8 cellular contexts compared by ENCODE assay signal in genomic region chr18:5237083-5237722, GRCh38. TPM values are rescaled to one million over a fixed set of nuclear protein-coding genes. Genes with fewer than 3 reads are reported as not detected.
A peak's percentile ranks its signal among the peaks of the same experiment; 100 is the strongest.
DNase-seq lines count a peak whose midpoint lies in the region; ATAC-seq and TF ChIP-seq lines count a peak whose summit lies in the region.

No MANE protein-coding gene starts in this region.

- DNase-seq in NCI-H2171 (lab: John Stamatoyannopoulos, UW) = peak; percentile 67
- no peak for DNase-seq in NCI-H2171 treated with DMSO at 0.1 percent for 48 hours (lab: John Stamatoyannopoulos, UW)
- no peak for DNase-seq in Jurkat, Clone E6-1 (ENCODE audit: low read depth, low spot score)
- DNase-seq in activated T-cell treated with anti-CD3 and anti-CD28 coated beads, Interleukin-2, amount 50 U/mL, for 24 hours = no peak
- peak; percentile 38 for DNase-seq in Right ventricle myocardium superior
- no peak for DNase-seq in progenitor cell of endocrine pancreas (ENCODE audit: low spot score, unreplicated experiment)
- DNase-seq in kidney tubule cell (ENCODE audit: low spot score) = no peak

- ATAC-seq in GM21619 (IDR thresholded peaks at IDR 0.05; ENCODE audit: unreplicated experiment) (peak; percentile 32), Right ventricle myocardium superior (ENCODE audit: poor library complexity) (peak; percentile 73)

- no peaks in the 10 kb centered on the region for H3K9me3 Mint-ChIP-seq in activated T-cell treated with anti-CD3 and anti-CD28 coated beads, Interleukin-2, amount 50 U/mL, for 24 hours
- H3K9me3 Mint-ChIP-seq in progenitor cell of endocrine pancreas (ENCODE audit: low read depth) = peaks cover 2% of the 10 kb centered on the region

- H3K4me3 ChIP-seq in Jurkat, Clone E6-1 (ENCODE audit: low read length) = peak overlapping the region; percentile 34

- H3K27ac Mint-ChIP-seq in activated T-cell treated with anti-CD3 and anti-CD28 coated beads, Interleukin-2, amount 50 U/mL, for 24 hours = peak overlapping the region; percentile 99
- H3K27ac Mint-ChIP-seq in progenitor cell of endocrine pancreas = peak overlapping the region; percentile 99

- peak overlapping the region; percentile 92 for H3K4me3 Mint-ChIP-seq in activated T-cell treated with anti-CD3 and anti-CD28 coated beads, Interleukin-2, amount 50 U/mL, for 24 hours
- peak overlapping the region; percentile 96 for H3K4me3 Mint-ChIP-seq in progenitor cell of endocrine pancreas (ENCODE audit: low read depth)

- intact Hi-C loops in Right ventricle myocardium superior (cut with DNase I) = loop anchor here (5.0 kb wide), 1 partner anchor 60 kb away; the partner anchor contains the start of gene ZBTB14

- H3K36me3 Mint-ChIP-seq in activated T-cell treated with anti-CD3 and anti-CD28 coated beads, Interleukin-2, amount 50 U/mL, for 24 hours (ENCODE audit: low read depth) = peaks cover 48% of the 10 kb centered on the region
- peaks cover 6% of the 10 kb centered on the region for H3K36me3 Mint-ChIP-seq in progenitor cell of endocrine pancreas (ENCODE audit: insufficient read depth)

- H3K27me3 Mint-ChIP-seq in activated T-cell treated with anti-CD3 and anti-CD28 coated beads, Interleukin-2, amount 50 U/mL, for 24 hours = peaks cover 6% of the 10 kb centered on the region
- H3K27me3 Mint-ChIP-seq in progenitor cell of endocrine pancreas = no peaks in the 10 kb centered on the region

- peaks cover 52% of the 10 kb centered on the region for H3K4me1 Mint-ChIP-seq in activated T-cell treated with anti-CD3 and anti-CD28 coated beads, Interleukin-2, amount 50 U/mL, for 24 hours (ENCODE audit: low read depth)
- H3K4me1 Mint-ChIP-seq in progenitor cell of endocrine pancreas (ENCODE audit: low read depth) = peaks cover 24% of the 10 kb centered on the region

- no peak for TF ChIP-seq CTCF in progenitor cell of endocrine pancreas (IDR thresholded peaks at IDR 0.05; ENCODE audit: unreplicated experiment)

RNA-seq across cellular contexts. Expression of gene AKAIN1, which starts 40.1 kb away (rescaled TPM):
- polyA plus RNA-seq in Jurkat, Clone E6-1 (2012; ENCODE audit: insufficient read depth, insufficient read length) = not detected
- total RNA-seq in Right ventricle myocardium superior (not detected), progenitor cell of endocrine pancreas (not detected in 2 replicates)

RNA-seq across cellular contexts. Expression of gene ZBTB14, which starts 58.3 kb away (rescaled TPM):
- 18.9 TPM for polyA plus RNA-seq in Jurkat, Clone E6-1 (2012; ENCODE audit: insufficient read depth, insufficient read length)
- 7.8 TPM for total RNA-seq in Right ventricle myocardium superior
- total RNA-seq in progenitor cell of endocrine pancreas = 14.8 and 16.7 TPM in 2 replicates

Comparison
In these comparisons a context has a peak if more than half of its experiments do, and no peak if none do; other contexts are left out.
1. DNase-seq: peak in NCI-H2171 (single experiment) and Right ventricle myocardium superior (single experiment); none in NCI-H2171 treated with DMSO at 0.1 percent for 48 hours (single experiment), Jurkat, Clone E6-1 (single experiment), activated T-cell treated with anti-CD3 and anti-CD28 coated beads, Interleukin-2, amount 50 U/mL, for 24 hours (single experiment), progenitor cell of endocrine pancreas (single experiment) and kidney tubule cell (single experiment).